In the genomic region with DNA sequence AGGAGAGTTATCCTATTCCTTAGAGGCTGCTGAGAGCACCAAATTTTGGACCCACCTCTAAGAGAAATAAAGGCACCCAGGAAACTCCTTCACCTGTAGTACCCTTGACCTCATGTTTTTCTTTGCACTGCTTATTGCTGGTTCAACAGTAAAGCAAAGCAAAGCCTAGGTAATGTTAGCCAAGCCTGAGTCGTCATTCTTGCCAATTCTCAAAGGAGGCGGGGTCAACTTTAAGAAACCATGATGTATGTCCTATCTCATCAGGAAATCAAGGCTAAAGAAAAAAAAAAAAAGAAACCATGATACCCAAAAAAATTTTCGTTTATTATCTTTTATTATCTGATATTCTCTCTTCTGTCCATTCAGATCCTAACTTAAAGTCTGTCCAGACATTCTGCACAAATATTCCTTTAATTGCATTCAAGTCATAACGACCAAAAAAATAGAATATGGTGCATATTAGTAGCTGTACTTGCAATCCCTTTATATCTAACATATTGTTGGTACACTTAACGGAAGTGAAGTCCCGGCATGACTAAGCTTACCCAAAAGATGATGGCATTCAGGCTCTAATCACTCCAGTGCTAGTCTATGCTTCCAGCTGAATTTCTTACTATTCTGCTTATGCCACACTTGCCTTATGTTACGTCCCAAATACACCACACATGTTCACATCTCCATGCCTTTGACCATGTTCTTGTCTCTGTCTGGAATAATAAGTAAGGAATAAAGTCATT, we compare ENCODE assay signal across 10 cellular contexts. TPM values are rescaled to one million over a fixed set of nuclear protein-coding genes. Genes with fewer than 3 reads are reported as not detected.
A peak's percentile ranks its signal among the peaks of the same experiment; 100 is the strongest.
DNase-seq lines count a peak whose midpoint lies in the region; ATAC-seq, FAIRE-seq and TF ChIP-seq lines count a peak whose summit lies in the region.
"Had no signal": no experiment of that assay in that cellular context is flagged by ENCODE, and none has a peak within 500 bp of the region (broad histone marks: within the 10 kb centered on the region; RNA-seq: fewer than 3 reads in every experiment).

No MANE protein-coding gene starts in this region.

- no peaks in the 10 kb centered on the region for H3K9me3 ChIP-seq in psoas muscle

- H3K36me3 ChIP-seq in psoas muscle (ENCODE audit: insufficient read depth in 1 of 2, low read depth in 1 of 2) = peaks cover 3 to 28% of the 10 kb centered on the region in 2 donors

- DNase-seq in G401 (ENCODE audit: low spot score) (peak; percentile 12), RCC 7860 (ENCODE audit: low spot score) (peak; percentile 30), epithelial cell of proximal tubule (ENCODE audit: low read depth) (no peak), psoas muscle (no peak), H4 (ENCODE audit: low spot score) (no peak)
- no peak for DNase-seq in stimulated activated naive CD4-positive, alpha-beta T cell treated with Interleukin-2 at 50 U/mL for 16 hours (lab: John Stamatoyannopoulos, UW)
- DNase-seq: activated effector memory CD4-positive, alpha-beta T cell treated with Interleukin-2 at 50 U/mL for 16 hours; NCI-H1930 had no signal

- no peak for FAIRE-seq in RCC 7860 (lab: Jason Lieb, UNC)

- ATAC-seq in psoas muscle (no peak), HG02798 (IDR thresholded peaks at IDR 0.05; ENCODE audit: poor library complexity, unreplicated experiment) (no peak), HG03342 (IDR thresholded peaks at IDR 0.05; ENCODE audit: unreplicated experiment) (no peak)

- intact Hi-C loops in psoas muscle (cut with DNase I) = loop anchor here (5.0 to 10.0 kb wide), 4 partner anchors 62 to 265 kb away; a partner anchor contains a TSS

- peak overlapping the region; percentile 98 for H3K27ac ChIP-seq in psoas muscle

- TF ChIP-seq CTCF in epithelial cell of proximal tubule (conservative IDR thresholded peaks at IDR 0.05; ENCODE audit: low read depth, low read length) (no peak), psoas muscle (IDR thresholded peaks at IDR 0.05) (no peak)

- H3K27me3 ChIP-seq in psoas muscle (ENCODE audit: insufficient read depth in 3 of 3, low read length in 2 of 3) = no peaks in the 10 kb centered on the region

- H3K4me3 ChIP-seq in epithelial cell of proximal tubule (ENCODE audit: low read depth, low read length) = peak overlapping the region; percentile 83
- H3K4me3 ChIP-seq in psoas muscle = peak overlapping the region; percentile 99

- in situ Hi-C loops in G401 (cut with HindIII; ENCODE audit: low sequenced_read_pairs) = no loop called here

- peaks cover 43% of the 10 kb centered on the region for H3K4me1 ChIP-seq in psoas muscle

- WGBS in psoas muscle, 3 donors = 56 to 68% (median 57%) methylated on average over 7 of the region's 7 CpGs

RNA-seq across cellular contexts. Expression of a gene that starts 1.8 kb away (rescaled TPM):
- total RNA-seq in G401 (2014; rRNA removed; shearing (Covaris generic)) = 15.1 and 20.1 TPM in 2 replicates
- total RNA-seq in epithelial cell of proximal tubule (13.8 and 16.8 TPM in 2 replicates), psoas muscle (10 to 100 TPM; 14.1 to 20.6 (median 18.4) TPM)
- polyA plus RNA-seq in psoas muscle = 10 to 100 TPM in 2 of 3 donors, 1 to 10 TPM in 1; 9.9 to 11.8 (median 11.3) TPM
- total RNA-seq in H4 (2014; rRNA removed; shearing (Covaris generic)) = 12.9 TPM in 2 replicates

Comparison
In these comparisons a context has a peak if more than half of its experiments do, and no peak if none do; other contexts are left out.
1. DNase-seq: peak in G401 (single experiment) and RCC 7860 (single experiment); none in epithelial cell of proximal tubule (single experiment), psoas muscle (0 of 2), stimulated activated naive CD4-positive, alpha-beta T cell treated with Interleukin-2 at 50 U/mL for 16 hours (single experiment) and H4 (single experiment).